ENCODE assay signal across 9 cellular contexts in genomic region chr9:72592501-72593403, GRCh38.
A peak's percentile ranks its signal among the peaks of the same experiment; 100 is the strongest.
DNase-seq lines count a peak whose midpoint lies in the region; ATAC-seq, FAIRE-seq and TF ChIP-seq lines count a peak whose summit lies in the region.
"Had no signal": no experiment of that assay in that cellular context is flagged by ENCODE, and none has a peak within 500 bp of the region (broad histone marks: within the 10 kb centered on the region; RNA-seq: fewer than 3 reads in every experiment).

No MANE protein-coding gene starts in this region.

- ATAC-seq in activated CD8-positive, alpha-beta memory T cell treated with anti-CD3 and anti-CD28 coated beads, Interleukin-2, amount 10 ng/mL, durations not matched to agents 7 days and 5 days, result peak; percentile 77
- peak; percentile 71 for ATAC-seq in GM21526 (IDR thresholded peaks at IDR 0.05; ENCODE audit: low FRiP score, unreplicated experiment)

- no peaks in the 10 kb centered on the region for H3K36me3 Mint-ChIP-seq in activated CD8-positive, alpha-beta memory T cell treated with anti-CD3 and anti-CD28 coated beads, Interleukin-2, amount 10 ng/mL, durations not matched to agents 7 days and 5 days

- no peaks in the 10 kb centered on the region for H3K27me3 ChIP-seq in OCI-LY3 (ENCODE audit: low read depth, low read length)

- H3K9me3 ChIP-seq in OCI-LY3 (ENCODE audit: insufficient read depth, low read length), result no peaks in the 10 kb centered on the region

- no peaks in the 10 kb centered on the region for H3K27me3 Mint-ChIP-seq in activated CD8-positive, alpha-beta memory T cell treated with anti-CD3 and anti-CD28 coated beads, Interleukin-2, amount 10 ng/mL, durations not matched to agents 7 days and 5 days

- H3K4me1 ChIP-seq in OCI-LY3 (ENCODE audit: low read length), result peaks cover 24% of the 10 kb centered on the region

- DNase-seq in activated CD8-positive, alpha-beta memory T cell treated with anti-CD3 and anti-CD28 coated beads, Interleukin-2, amount 10 ng/mL, durations not matched to agents 7 days and 5 days, result no peak
- DNase-seq in activated CD8-positive, alpha-beta memory T cell treated with anti-CD3 and anti-CD28 coated beads for 24 hours, result no peak
- DNase-seq in Jurkat, Clone E6-1 (ENCODE audit: low read depth, low spot score), result peak; percentile 32
- DNase-seq in cardiac fibroblast (ENCODE audit: low read depth in 2 of 2) (peak; percentile 78 to 84), superior temporal gyrus (ENCODE audit: extremely low spot score) (peak; percentile 94)

- no peaks in the 10 kb centered on the region for H3K36me3 ChIP-seq in OCI-LY3 (replicated peaks; ENCODE audit: low read depth, low read length)

- peak overlapping the region; percentile 66 for H2AFZ ChIP-seq in OCI-LY3 (ENCODE audit: low read depth, low read length)

- no peaks in the 10 kb centered on the region for H4K20me1 ChIP-seq in OCI-LY3 (ENCODE audit: insufficient read depth, low read length)

- no peaks in the 10 kb centered on the region for H3K79me2 ChIP-seq in OCI-LY3 (ENCODE audit: low read length)

- peak overlapping the region; percentile 60 for H3K4me2 ChIP-seq in OCI-LY3 (ENCODE audit: low read length)

- no peaks in the 10 kb centered on the region for H3K9me3 Mint-ChIP-seq in activated CD8-positive, alpha-beta memory T cell treated with anti-CD3 and anti-CD28 coated beads, Interleukin-2, amount 10 ng/mL, durations not matched to agents 7 days and 5 days (ENCODE audit: low read depth)

- no peak overlapping the region for H3K27ac Mint-ChIP-seq in activated CD8-positive, alpha-beta memory T cell treated with anti-CD3 and anti-CD28 coated beads, Interleukin-2, amount 10 ng/mL, durations not matched to agents 7 days and 5 days

- CTCF ChIA-PET in activated CD8-positive, alpha-beta memory T cell treated with anti-CD3 and anti-CD28 coated beads, Interleukin-2, amount 10 ng/mL, durations not matched to agents 7 days and 5 days (lab: Charles Lee), result interaction anchor here (0.7 to 2.2 kb wide), 11 partner anchors 10 to 320 kb away, joined by 3 to 13 read pairs (median 4); no protein-coding TSS in a partner anchor

- no peak overlapping the region for H3K27ac ChIP-seq in OCI-LY3 (ENCODE audit: low read length)
- H3K27ac ChIP-seq: epithelial cell of prostate had no signal

- H3K9ac ChIP-seq in OCI-LY3 (ENCODE audit: low read length), result no peak overlapping the region

- TF ChIP-seq CTCF in OCI-LY3 (IDR thresholded peaks at IDR 0.05; ENCODE audit: low read depth, low read length) (peak; percentile 89), cardiac fibroblast (IDR thresholded peaks at IDR 0.05; ENCODE audit: low read depth, low read length) (peak; percentile 61)

- no peak overlapping the region for H3K4me3 ChIP-seq in Jurkat, Clone E6-1 (ENCODE audit: low read length)
- H3K4me3 ChIP-seq in OCI-LY3 (ENCODE audit: low read length) (no peak overlapping the region), cardiac fibroblast (replicated peaks in 1 of 2; ENCODE audit: low read depth in 2 of 2, low read length in 2 of 2) (no peak overlapping the region)

- H3K4me1 Mint-ChIP-seq in activated CD8-positive, alpha-beta memory T cell treated with anti-CD3 and anti-CD28 coated beads, Interleukin-2, amount 10 ng/mL, durations not matched to agents 7 days and 5 days, result peaks cover 39% of the 10 kb centered on the region

- no peak overlapping the region for H3K4me3 Mint-ChIP-seq in activated CD8-positive, alpha-beta memory T cell treated with anti-CD3 and anti-CD28 coated beads, Interleukin-2, amount 10 ng/mL, durations not matched to agents 7 days and 5 days

- peak; percentile 95 for FAIRE-seq in islet of Langerhans (lab: Jason Lieb, UNC)

Comparison
In these comparisons a context has a peak if more than half of its experiments do, and no peak if none do; other contexts are left out.
1. DNase-seq: peak in Jurkat, Clone E6-1 (single experiment), cardiac fibroblast (2 of 2) and superior temporal gyrus (single experiment); none in activated CD8-positive, alpha-beta memory T cell treated with anti-CD3 and anti-CD28 coated beads, Interleukin-2, amount 10 ng/mL, durations not matched to agents 7 days and 5 days (single experiment) and activated CD8-positive, alpha-beta memory T cell treated with anti-CD3 and anti-CD28 coated beads for 24 hours (single experiment).